In genomic region chr22:19291580-19292261, GRCh38 we compare ENCODE assay signal across 8 cellular contexts. TPM values are rescaled to one million over a fixed set of nuclear protein-coding genes. Genes with fewer than 3 reads are reported as not detected.
DNase-seq lines count a peak whose midpoint lies in the region; ATAC-seq and TF ChIP-seq lines count a peak whose summit lies in the region.

Gene CLTCL1, minus strand, starts transcription at chr22:19291719. Its CDS starts 78 bp downstream, at chr22:19291641.

- H3K23ac ChIP-seq in trophoblast cell (ENCODE audit: low read length), result peak within 1 kb of the TSS; percentile 1

- peak within 1 kb of the TSS; percentile 99 for H3K4me2 ChIP-seq in trophoblast cell (ENCODE audit: low read length)

- H2BK120ac ChIP-seq in trophoblast cell (ENCODE audit: insufficient read depth, low read length, poor library complexity), result peak within 1 kb of the TSS; percentile 19

- H3K79me2 ChIP-seq in trophoblast cell (ENCODE audit: control insufficient read depth, insufficient read depth, low read length, poor library complexity), result no peaks in the 10 kb centered on the region

- peak within 1 kb of the TSS; percentile 76 for H4K8ac ChIP-seq in trophoblast cell (ENCODE audit: low read depth, low read length)

- H4K12ac ChIP-seq in trophoblast cell (ENCODE audit: low read depth, low read length), result peak within 1 kb of the TSS; percentile 27

- H4K91ac ChIP-seq in trophoblast cell (ENCODE audit: low read depth, low read length), result no peak within 1 kb of the TSS

- H3K79me1 ChIP-seq in trophoblast cell (ENCODE audit: low read length), result peaks cover 5% of the 10 kb centered on the region

- peak within 1 kb of the TSS; percentile 82 for H3K4me3 ChIP-seq in trophoblast cell (ENCODE audit: low read depth, low read length)
- H3K4me3 ChIP-seq in tibial nerve, result peak within 1 kb of the TSS; percentile 82 to 95 (median 92)

- no CpG with 5 or more reads among the region's 65 CpGs for WGBS in trophoblast cell (ENCODE audit: extremely low coverage, insufficient coverage, insufficient read length)
- WGBS in tibial nerve, 2 donors, result 0 to 1% methylated on average over 16 to 26 of the region's 65 CpGs

- peak within 1 kb of the TSS; percentile 78 for H3K18ac ChIP-seq in trophoblast cell (ENCODE audit: low read length)

- TF ChIP-seq POLR2A in tibial nerve (IDR thresholded peaks at IDR 0.05), result peak in 1 of 2 donors; percentile 49

- peak within 1 kb of the TSS; percentile 81 for H3K9ac ChIP-seq in trophoblast cell (ENCODE audit: low read length)

- H3K27me3 ChIP-seq in trophoblast cell (ENCODE audit: insufficient read depth, low read length) (peaks cover 4% of the 10 kb centered on the region), tibial nerve (no peaks in the 10 kb centered on the region)

- TF ChIP-seq EP300 in tibial nerve (IDR thresholded peaks at IDR 0.05), result peak in 1 of 2 donors; percentile 64

- in situ Hi-C loops in ACHN (cut with HindIII; ENCODE audit: low pct_ligation_motif_present, low pct_unique_long_range_greater_than_20kb, low sequenced_read_pairs), result no loop called here

- intact Hi-C loops in cardiac septum (cut with DNase I), result loop anchor here (5.0 to 10.0 kb wide), 5 partner anchors 114 to 423 kb away; partner anchors contain the start of genes C22orf39, DGCR2, HIRA and MRPL40

- peak within 1 kb of the TSS; percentile 85 for H2AFZ ChIP-seq in trophoblast cell (ENCODE audit: insufficient read depth, low read length, poor library complexity)

- no peak for TF ChIP-seq CTCF in tibial nerve (IDR thresholded peaks at IDR 0.05)

- ATAC-seq in GM18861 (IDR thresholded peaks at IDR 0.05; ENCODE audit: unreplicated experiment), result peak; percentile 40

- peak within 1 kb of the TSS; percentile 23 for H3K4ac ChIP-seq in trophoblast cell (ENCODE audit: low read depth, low read length)

- no peak within 1 kb of the TSS for H2AK5ac ChIP-seq in trophoblast cell (ENCODE audit: low read length)

- H3K9me3 ChIP-seq in trophoblast cell (ENCODE audit: insufficient read depth, low read depth, low read length) (no peaks in the 10 kb centered on the region), tibial nerve (no peaks in the 10 kb centered on the region)

- H3K36me3 ChIP-seq in trophoblast cell (ENCODE audit: control insufficient read depth in 1 of 2, insufficient read depth in 2 of 2, low read length in 2 of 2) (no peaks in the 10 kb centered on the region), tibial nerve (no peaks in the 10 kb centered on the region)

- H2BK5ac ChIP-seq in trophoblast cell (ENCODE audit: low read depth, low read length, poor library complexity), result no peak within 1 kb of the TSS

- H2BK12ac ChIP-seq in trophoblast cell (ENCODE audit: low read length), result no peak within 1 kb of the TSS

- peaks cover 6 to 12% of the 10 kb centered on the region in 2 experiments for H3K4me1 ChIP-seq in trophoblast cell (ENCODE audit: control insufficient read depth in 1 of 2, insufficient read depth in 2 of 2, low read length in 2 of 2)
- peaks cover 0 to 36% (median 10%) of the 10 kb centered on the region in 4 donors for H3K4me1 ChIP-seq in tibial nerve

- peak within 1 kb of the TSS; percentile 72 for H3K14ac ChIP-seq in trophoblast cell (ENCODE audit: low read length)

- H3K27ac ChIP-seq in trophoblast cell (ENCODE audit: low read depth, low read length) (no peak within 1 kb of the TSS), tibial nerve (peak within 1 kb of the TSS; percentile 73 to 89 (median 80))

- DNase-seq in ACHN (peak; percentile 70), HuH-7.5 (ENCODE audit: low spot score) (peak; percentile 85), SKM-1 (lab: John Stamatoyannopoulos, UW; ENCODE audit: unreplicated experiment) (peak; percentile 50), cardiac septum (ENCODE audit: low spot score) (peak; percentile 94), trophoblast cell (peak; percentile 49 to 69), tibial nerve (ENCODE audit: low spot score in 2 of 2) (peak; percentile 51 to 60)
- peak; percentile 23 for DNase-seq in activated naive CD8-positive, alpha-beta T cell treated with anti-CD3 and anti-CD28 coated beads, Interleukin-2, amount 50 U/mL, for 16 hours (ENCODE audit: low read depth, low spot score)

RNA-seq across cellular contexts. Expression of gene CLTCL1, which starts in this region (rescaled TPM):
- 18.0 TPM for total RNA-seq in cardiac septum
- polyA plus RNA-seq in trophoblast cell (2013), result 2.6 and 2.7 TPM in 2 replicates
- total RNA-seq in tibial nerve, result 10 to 100 TPM; 22.6 to 35.9 (median 26.8) TPM

Comparison
In these comparisons a context has a peak if more than half of its experiments do, and no peak if none do; other contexts are left out.
1. DNase-seq: peak in every context shown above with its lines; median percentile 94 in cardiac septum; 85 in HuH-7.5; 70 in ACHN; 59 in trophoblast cell; 56 in tibial nerve; 50 in SKM-1; 23 in activated naive CD8-positive, alpha-beta T cell treated with anti-CD3 and anti-CD28 coated beads, Interleukin-2, amount 50 U/mL, for 16 hours.